In genomic region chr6:133553652-133554051, GRCh38 we compare ENCODE assay signal across 10 cellular contexts.
A peak's percentile ranks its signal among the peaks of the same experiment; 100 is the strongest.
DNase-seq lines count a peak whose midpoint lies in the region; ATAC-seq, FAIRE-seq and TF ChIP-seq lines count a peak whose summit lies in the region.
"Had no signal": no experiment of that assay in that cellular context is flagged by ENCODE, and none has a peak within 500 bp of the region (broad histone marks: within the 10 kb centered on the region; RNA-seq: fewer than 3 reads in every experiment).

No MANE protein-coding gene starts in this region.

- H2BK20ac ChIP-seq in H1 (ENCODE audit: low read length) = no peak overlapping the region

- WGBS in H1 (ENCODE audit: extremely low coverage in 1 of 2, insufficient coverage in 1 of 2, insufficient read length in 1 of 2, insufficient replicate concordance in 2 of 2, low coverage in 1 of 2, low lambda C conversion rate in 2 of 2, missing lambda C conversion rate in 1 of 2), 2 experiments = 14% methylated on average over 4 of the region's 4 CpGs; no CpG with 5 or more reads in 1 of the 2 experiments

- no peak overlapping the region for H3K18ac ChIP-seq in H1 (ENCODE audit: extremely low read depth, low read length)

- H3K56ac ChIP-seq in H1 (replicated peaks; ENCODE audit: insufficient read length, low read depth, low read length) = no peak overlapping the region

- no peaks in the 10 kb centered on the region for H3K9me3 Mint-ChIP-seq in activated T-helper 1 cell treated with anti-CD3 and anti-CD28 coated beads, Interleukin-12 subunit alpha, Interleukin-12 subunit beta, Interleukin-2, Interleukin-4 antibody, amounts not matched to agents 30 ng/mL and 10 ng/mL and 1 ng/mL, durations not matched to agents 14 hours and 24 hours and 36 hours
- peaks cover 0 to 4% (median 0%) of the 10 kb centered on the region in 5 donors for H3K9me3 Mint-ChIP-seq in CD8-positive, alpha-beta memory T cell
- H3K9me3 Mint-ChIP-seq: T-cell had no signal

- H3K4me1 ChIP-seq in RWPE2 (ENCODE audit: insufficient read depth, poor library complexity, severe bottlenecking) = no peaks in the 10 kb centered on the region
- peaks cover 4 to 15% (median 9%) of the 10 kb centered on the region in 4 experiments; a peak in 5 of 7 replicates for H3K4me1 ChIP-seq in H1 (replicated peaks in 1 of 4; ENCODE audit: control insufficient read depth in 3 of 4, insufficient read depth in 4 of 4, low read length in 3 of 4)
- no peaks in the 10 kb centered on the region for H3K4me1 ChIP-seq in CD8-positive, alpha-beta memory T cell (ENCODE audit: insufficient read depth, low read length)

- DNase-seq in HT1080 (ENCODE audit: low read depth) (peak; percentile 65), RWPE2 (ENCODE audit: low spot score) (no peak), H1 (ENCODE audit: low read depth in 1 of 2, low spot score in 2 of 2) (no peak), myocyte (ENCODE audit: low read depth) (peak; percentile 78)
- DNase-seq in activated T-helper 1 cell treated with anti-CD3 and anti-CD28 coated beads, Interleukin-12 subunit alpha, Interleukin-12 subunit beta, Interleukin-2, Interleukin-4 antibody, amounts not matched to agents 30 ng/mL and 10 ng/mL and 1 ng/mL, durations not matched to agents 14 hours and 24 hours and 36 hours (ENCODE audit: low spot score) = no peak
- no peak for DNase-seq in CD8-positive, alpha-beta memory T cell

- H3K9ac ChIP-seq in H1 (replicated peaks in 1 of 4; ENCODE audit: extremely low read depth in 1 of 4, low read depth in 3 of 4, low read length in 3 of 4) = no peak overlapping the region

- intact Hi-C loops in activated T-helper 1 cell treated with anti-CD3 and anti-CD28 coated beads, Interleukin-12 subunit alpha, Interleukin-12 subunit beta, Interleukin-2, Interleukin-4 antibody, amounts not matched to agents 30 ng/mL and 10 ng/mL and 1 ng/mL, durations not matched to agents 14 hours and 24 hours and 36 hours (cut with micrococcal nuclease) = loop anchor here (1.0 to 2.0 kb wide), 2 partner anchors 369 to 1023 kb away; no protein-coding TSS in a partner anchor

- no peak overlapping the region for H3K14ac ChIP-seq in H1 (ENCODE audit: insufficient read length)

- no peak for TF ChIP-seq EP300 in H1 (IDR thresholded peaks at IDR 0.05; ENCODE audit: borderline replicate concordance in 1 of 2, low read depth in 2 of 2, low read length in 2 of 2)

- peak; percentile 84 to 85 for TF ChIP-seq RAD21 in H1 (IDR thresholded peaks at IDR 0.05 in 1 of 2, conservative IDR thresholded peaks at IDR 0.05 in 1 of 2; ENCODE audit: low read depth in 2 of 2, low read length in 2 of 2)

- H2AFZ ChIP-seq in H1 (ENCODE audit: low read length) = no peak overlapping the region

- POLR2A ChIA-PET in H1 (lab: Charles Lee; ENCODE audit: partially characterized antibody) = no interaction called here
- POLR2A ChIA-PET in CD8-positive, alpha-beta memory T cell (lab: Charles Lee) = no interaction called here

- no peaks in the 10 kb centered on the region for H4K20me1 ChIP-seq in H1 (replicated peaks in 1 of 2; ENCODE audit: control insufficient read depth in 1 of 2, insufficient read depth in 2 of 2, low read length in 2 of 2)

- H2AK5ac ChIP-seq in H1 (ENCODE audit: low read depth, low read length) = no peak overlapping the region

- peak; percentile 68 for FAIRE-seq in H1 (lab: Jason Lieb, UNC)

- no peak overlapping the region for H4K5ac ChIP-seq in H1 (ENCODE audit: insufficient read length, low read depth, low read length)

- no peaks in the 10 kb centered on the region for H3K4me1 Mint-ChIP-seq in activated T-helper 1 cell treated with anti-CD3 and anti-CD28 coated beads, Interleukin-12 subunit alpha, Interleukin-12 subunit beta, Interleukin-2, Interleukin-4 antibody, amounts not matched to agents 30 ng/mL and 10 ng/mL and 1 ng/mL, durations not matched to agents 14 hours and 24 hours and 36 hours (ENCODE audit: low read depth)
- no peaks in the 10 kb centered on the region for H3K4me1 Mint-ChIP-seq in CD8-positive, alpha-beta memory T cell
- H3K4me1 Mint-ChIP-seq: T-cell had no signal

- H3K23me2 ChIP-seq in H1 (ENCODE audit: low read depth, low read length) = no peaks in the 10 kb centered on the region

- no peaks in the 10 kb centered on the region for H3K79me1 ChIP-seq in H1 (ENCODE audit: low read depth, low read length)

- H3K4me3 Mint-ChIP-seq in activated T-helper 1 cell treated with anti-CD3 and anti-CD28 coated beads, Interleukin-12 subunit alpha, Interleukin-12 subunit beta, Interleukin-2, Interleukin-4 antibody, amounts not matched to agents 30 ng/mL and 10 ng/mL and 1 ng/mL, durations not matched to agents 14 hours and 24 hours and 36 hours = no peak overlapping the region
- H3K4me3 Mint-ChIP-seq in CD8-positive, alpha-beta memory T cell = no peak overlapping the region
- H3K4me3 Mint-ChIP-seq: T-cell had no signal

- no peak overlapping the region for H2BK12ac ChIP-seq in H1 (ENCODE audit: low read depth, low read length)

- no peak overlapping the region for H2BK120ac ChIP-seq in H1 (replicated peaks; ENCODE audit: low read depth, low read length)

- H3K9me3 ChIP-seq in RWPE2 (ENCODE audit: severe bottlenecking) = no peaks in the 10 kb centered on the region
- H3K9me3 ChIP-seq in H1 (ENCODE audit: insufficient read depth in 2 of 2, low read depth in 1 of 2, low read length in 1 of 2) = 0 out of 4 replicates have a peak, but pooled peaks cover 0 to 3% of the 10 kb centered on the region in 2 experiments
- H3K9me3 ChIP-seq in CD8-positive, alpha-beta memory T cell (ENCODE audit: low read length) = no peaks in the 10 kb centered on the region
- H3K9me3 ChIP-seq: neutrophil had no signal

- no peaks in the 10 kb centered on the region for H3K27me3 ChIP-seq in RWPE2 (ENCODE audit: insufficient read depth, poor library complexity, severe bottlenecking)
- no peaks in the 10 kb centered on the region for H3K27me3 ChIP-seq in H1 (replicated peaks in 1 of 4; ENCODE audit: control insufficient read depth in 3 of 4, extremely low read depth in 1 of 4, insufficient read depth in 3 of 4, low read length in 3 of 4)
- H3K27me3 ChIP-seq in CD8-positive, alpha-beta memory T cell (ENCODE audit: insufficient read depth, low read length, poor library complexity, severe bottlenecking) = no peaks in the 10 kb centered on the region
- H3K27me3 ChIP-seq: neutrophil had no signal

- no peaks in the 10 kb centered on the region for H3K36me3 ChIP-seq in RWPE2 (ENCODE audit: low read depth)
- no peaks in the 10 kb centered on the region for H3K36me3 ChIP-seq in H1 (ENCODE audit: control insufficient read depth in 2 of 4, insufficient read depth in 4 of 4, low read length in 3 of 4)
- no peaks in the 10 kb centered on the region for H3K36me3 ChIP-seq in CD8-positive, alpha-beta memory T cell (ENCODE audit: insufficient read depth, low read length)
- H3K36me3 ChIP-seq: neutrophil had no signal

- H3K4me3 ChIP-seq in RWPE2 (ENCODE audit: severe bottlenecking) (no peak overlapping the region), H1 (ENCODE audit: extremely low read depth in 1 of 4, insufficient read depth in 2 of 4, low read depth in 3 of 4, low read length in 4 of 4) (no peak overlapping the region)
- H3K4me3 ChIP-seq in CD8-positive, alpha-beta memory T cell (ENCODE audit: low read length) = no peak overlapping the region

- H2BK5ac ChIP-seq in H1 (ENCODE audit: low read depth, low read length) = no peak overlapping the region

- CTCF ChIA-PET in H1 (lab: Charles Lee; ENCODE audit: partially characterized antibody) = no interaction called here
- CTCF ChIA-PET in CD8-positive, alpha-beta memory T cell (lab: Charles Lee) = no interaction called here

- H2BK15ac ChIP-seq in H1 (ENCODE audit: low read length) = no peak overlapping the region

- H4K8ac ChIP-seq in H1 (ENCODE audit: extremely low read depth, insufficient read depth, low read length) = no peak overlapping the region

- H3K79me2 ChIP-seq in H1 (ENCODE audit: control insufficient read depth in 1 of 2, insufficient read depth in 2 of 2, low read length in 2 of 2) = no peaks in the 10 kb centered on the region

- no peak overlapping the region for H3K4me2 ChIP-seq in H1 (ENCODE audit: insufficient read depth in 1 of 2, low read depth in 2 of 2, low read length in 2 of 2)

- peak; percentile 78 for TF ChIP-seq CTCF in C4-2B (conservative IDR thresholded peaks at IDR 0.05)
- peak; percentile 85 for TF ChIP-seq CTCF in RWPE2 (IDR thresholded peaks at IDR 0.05; ENCODE audit: poor library complexity, severe bottlenecking)
- TF ChIP-seq CTCF in H1 (IDR thresholded peaks at IDR 0.05; ENCODE audit: control extremely low read depth in 1 of 3, insufficient read depth in 1 of 3, low read depth in 1 of 3, low read length in 3 of 3) = peak in 2 of 3 experiments; percentile 62 to 67; a peak in 3 of 4 replicates

- H3K23ac ChIP-seq in H1 (ENCODE audit: insufficient read length) = no peak overlapping the region

- no peaks in the 10 kb centered on the region for H3K36me3 Mint-ChIP-seq in activated T-helper 1 cell treated with anti-CD3 and anti-CD28 coated beads, Interleukin-12 subunit alpha, Interleukin-12 subunit beta, Interleukin-2, Interleukin-4 antibody, amounts not matched to agents 30 ng/mL and 10 ng/mL and 1 ng/mL, durations not matched to agents 14 hours and 24 hours and 36 hours (ENCODE audit: low read depth)
- H3K36me3 Mint-ChIP-seq in CD8-positive, alpha-beta memory T cell = no peaks in the 10 kb centered on the region
- H3K36me3 Mint-ChIP-seq: T-cell had no signal

- TF ChIP-seq POLR2A in H1 (IDR thresholded peaks at IDR 0.05; ENCODE audit: control extremely low read depth in 1 of 2, low read depth in 2 of 2, low read length in 2 of 2) = no peak

- H4K91ac ChIP-seq in H1 (replicated peaks; ENCODE audit: insufficient read length, low read length) = no peak overlapping the region

- peaks cover 7% of the 10 kb centered on the region for H3K27me3 Mint-ChIP-seq in activated T-helper 1 cell treated with anti-CD3 and anti-CD28 coated beads, Interleukin-12 subunit alpha, Interleukin-12 subunit beta, Interleukin-2, Interleukin-4 antibody, amounts not matched to agents 30 ng/mL and 10 ng/mL and 1 ng/mL, durations not matched to agents 14 hours and 24 hours and 36 hours (ENCODE audit: insufficient read depth)
- peaks cover 0 to 5% of the 10 kb centered on the region in 2 donors for H3K27me3 Mint-ChIP-seq in CD8-positive, alpha-beta memory T cell

- H3K4ac ChIP-seq in H1 (replicated peaks; ENCODE audit: insufficient read length, low read depth, low read length) = no peak overlapping the region

- ATAC-seq in GM18858 (IDR thresholded peaks at IDR 0.05; ENCODE audit: unreplicated experiment) (peak; percentile 58), RWPE2 (ENCODE audit: low read depth) (peak; percentile 69)
- ATAC-seq: T-cell had no signal

- H3K27ac ChIP-seq in C4-2B = no peak overlapping the region
- H3K27ac ChIP-seq in RWPE2 (ENCODE audit: poor library complexity, severe bottlenecking) = no peak overlapping the region
- H3K27ac ChIP-seq in H1 (ENCODE audit: low read depth, low read length) = no peak overlapping the region
- H3K27ac ChIP-seq in CD8-positive, alpha-beta memory T cell (ENCODE audit: low read depth, low read length) = no peak overlapping the region
- H3K27ac ChIP-seq: neutrophil had no signal

- H3K27ac Mint-ChIP-seq in activated T-helper 1 cell treated with anti-CD3 and anti-CD28 coated beads, Interleukin-12 subunit alpha, Interleukin-12 subunit beta, Interleukin-2, Interleukin-4 antibody, amounts not matched to agents 30 ng/mL and 10 ng/mL and 1 ng/mL, durations not matched to agents 14 hours and 24 hours and 36 hours = no peak overlapping the region
- H3K27ac Mint-ChIP-seq in CD8-positive, alpha-beta memory T cell = no peak overlapping the region
- H3K27ac Mint-ChIP-seq: T-cell had no signal

Comparison
In these comparisons a context has a peak if more than half of its experiments do, and no peak if none do; other contexts are left out.
1. DNase-seq: peak in HT1080 (single experiment) and myocyte (single experiment); none in RWPE2 (single experiment), H1 (0 of 2), activated T-helper 1 cell treated with anti-CD3 and anti-CD28 coated beads, Interleukin-12 subunit alpha, Interleukin-12 subunit beta, Interleukin-2, Interleukin-4 antibody, amounts not matched to agents 30 ng/mL and 10 ng/mL and 1 ng/mL, durations not matched to agents 14 hours and 24 hours and 36 hours (single experiment) and CD8-positive, alpha-beta memory T cell (0 of 5).
2. Peak in every context shown above with its lines, with median percentiles within 50 percentile points of each other: CTCF ChIP-seq.